In the genomic region with DNA sequence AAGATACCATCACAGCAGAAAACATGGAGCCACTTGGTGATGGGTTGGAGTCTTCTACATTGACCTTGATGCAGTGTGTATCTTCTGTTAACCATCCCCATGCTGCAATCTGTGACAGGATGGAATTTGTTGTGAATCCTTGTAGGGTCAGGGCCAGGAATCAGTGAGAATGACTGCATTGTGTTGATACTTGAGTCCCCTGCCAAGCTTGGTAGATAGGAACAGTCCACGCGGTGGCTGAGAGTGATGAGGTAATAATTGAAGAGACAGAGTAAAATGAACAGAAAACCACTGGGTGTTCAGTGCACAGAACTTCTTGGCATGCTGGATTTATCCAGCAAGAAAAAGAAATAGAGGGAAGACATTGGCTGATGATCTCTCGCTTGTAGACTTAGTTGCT, we compare ENCODE assay signal across 24 cellular contexts.
DNase-seq lines count a peak whose midpoint lies in the region; ATAC-seq and TF ChIP-seq lines count a peak whose summit lies in the region.
"Had no signal": no experiment of that assay in that cellular context is flagged by ENCODE, and none has a peak within 500 bp of the region (broad histone marks: within the 10 kb centered on the region; RNA-seq: fewer than 3 reads in every experiment).

No MANE protein-coding gene starts in this region.

- H3K9me3 ChIP-seq in mesodermal cell (ENCODE audit: control insufficient read depth, low read length) (no peaks in the 10 kb centered on the region), left lung (no peaks in the 10 kb centered on the region)
- H3K9me3 ChIP-seq: BLaER1, Caco-2 had no signal

- DNase-seq in AG10803 (ENCODE audit: low read depth) (peak; percentile 38), SK-MEL-5 (ENCODE audit: low read depth, low spot score) (peak; percentile 14), fibroblast of pulmonary artery (ENCODE audit: low read depth) (peak; percentile 18), left lung (no peak), NCI-H526 (lab: John Stamatoyannopoulos, UW) (no peak)
- DNase-seq: activated CD4-positive, alpha-beta T cell treated with anti-CD3 and anti-CD28 coated beads, Interleukin-2, amount 50 U/mL, for 48 hours; activated CD8-positive, alpha-beta memory T cell treated with anti-CD3 and anti-CD28 coated beads, Interleukin-2, amount 50 U/mL, for 48 hours; activated naive CD8-positive, alpha-beta T cell treated with anti-CD3 and anti-CD28 coated beads for 36 hours; Caco-2; DND-41; Kasumi-1; naive B cell; NCI-H1105; NCI-H2081; NCI-H446 treated with DMSO at 0.1 percent for 48 hours; NK-92 treated with Interleukin-12 subunit alpha and Interleukin-12 subunit beta, amount 100 ng/mL, for 24 hours; retina had no signal

- no peak overlapping the region for H3K4me3 ChIP-seq in AG10803 (ENCODE audit: low read length)
- no peak overlapping the region for H3K4me3 ChIP-seq in fibroblast of pulmonary artery (replicated peaks; ENCODE audit: low read depth, low read length)
- no peak overlapping the region for H3K4me3 ChIP-seq in mesodermal cell (ENCODE audit: extremely low read depth, insufficient read depth, low read length, poor library complexity, severe bottlenecking)
- H3K4me3 ChIP-seq in left lung, result no peak overlapping the region
- H3K4me3 ChIP-seq: BLaER1, lung had no signal

- H3K4me1 ChIP-seq in mesodermal cell (ENCODE audit: control insufficient read depth, insufficient read depth, low read length, poor library complexity, severe bottlenecking) (peaks cover 29% of the 10 kb centered on the region), left lung (no peaks in the 10 kb centered on the region)
- H3K4me1 ChIP-seq: BLaER1 had no signal

- 89 to 97% methylated on average over 3 of the region's 3 CpGs for WGBS in mesodermal cell (ENCODE audit: insufficient coverage in 2 of 2), 2 experiments

- H3K27me3 ChIP-seq in left lung, result no peaks in the 10 kb centered on the region
- H3K27me3 ChIP-seq: BLaER1 had no signal

- in situ Hi-C loops in SK-MEL-5 (cut with HindIII; ENCODE audit: low pct_unique_long_range_greater_than_20kb, low sequenced_read_pairs), result no loop called here

- H3K36me3 ChIP-seq in mesodermal cell (ENCODE audit: control insufficient read depth, insufficient read depth, low read length) (no peaks in the 10 kb centered on the region), left lung (no peaks in the 10 kb centered on the region)
- H3K36me3 ChIP-seq: BLaER1 had no signal

- ATAC-seq in HG03565 (IDR thresholded peaks at IDR 0.05; ENCODE audit: unreplicated experiment) (no peak), left lung (no peak), GM21737 (IDR thresholded peaks at IDR 0.05; ENCODE audit: unreplicated experiment) (no peak)
- ATAC-seq: Panc1, WTC11 had no signal

- H3K27ac ChIP-seq in mesodermal cell (ENCODE audit: low read depth, low read length, severe bottlenecking) (peak overlapping the region; percentile 57), left lung (no peak overlapping the region)
- H3K27ac ChIP-seq: BLaER1 had no signal

- intact Hi-C loops in left lung (cut with DNase I), result no loop called here

- TF ChIP-seq CTCF in AG10803 (conservative IDR thresholded peaks at IDR 0.05; ENCODE audit: low read length) (no peak), fibroblast of pulmonary artery (IDR thresholded peaks at IDR 0.05; ENCODE audit: low read length, missing control alignments) (no peak), left lung (IDR thresholded peaks at IDR 0.05) (no peak)

Comparison
In these comparisons a context has a peak if more than half of its experiments do, and no peak if none do; other contexts are left out.
1. DNase-seq: peak in AG10803 (single experiment), SK-MEL-5 (single experiment) and fibroblast of pulmonary artery (single experiment); none in left lung (0 of 2) and NCI-H526 (0 of 2).